In genomic region chr1:21292991-21293536, GRCh38 we compare ENCODE assay signal across 9 cellular contexts. TPM values are rescaled to one million over a fixed set of nuclear protein-coding genes. Genes with fewer than 3 reads are reported as not detected.
DNase-seq lines count a peak whose midpoint lies in the region; ATAC-seq and TF ChIP-seq lines count a peak whose summit lies in the region.
"Had no signal": no experiment of that assay in that cellular context is flagged by ENCODE, and none has a peak within 500 bp of the region (broad histone marks: within the 10 kb centered on the region; RNA-seq: fewer than 3 reads in every experiment).

No MANE protein-coding gene starts in this region.

- peak overlapping the region; percentile 88 for H3K4me3 Mint-ChIP-seq in activated CD4-positive, alpha-beta T cell treated with anti-CD3 and anti-CD28 coated beads, Interleukin-2, amount 10 ng/mL, durations not matched to agents 24 days and 14 days

- no peak overlapping the region for H2AFZ ChIP-seq in hepatocyte

- peaks cover 11% of the 10 kb centered on the region for H3K36me3 Mint-ChIP-seq in activated CD4-positive, alpha-beta T cell treated with anti-CD3 and anti-CD28 coated beads, Interleukin-2, amount 10 ng/mL, durations not matched to agents 24 days and 14 days (ENCODE audit: low read depth)

- H3K36me3 ChIP-seq in hepatocyte (replicated peaks; ENCODE audit: insufficient read depth, low read depth) = no peaks in the 10 kb centered on the region
- no peaks in the 10 kb centered on the region for H3K36me3 ChIP-seq in tibial artery

- TF ChIP-seq CTCF in hepatocyte (IDR thresholded peaks at IDR 0.05; ENCODE audit: poor library complexity) (no peak), tibial artery (IDR thresholded peaks at IDR 0.05) (no peak)

- peak overlapping the region; percentile 27 for H3K27ac ChIP-seq in hepatocyte
- H3K27ac ChIP-seq in tibial artery = peak overlapping the region in 1 of 2 donors; percentile 10
- H3K27ac ChIP-seq: HL-60 had no signal

- no peaks in the 10 kb centered on the region for H3K27me3 Mint-ChIP-seq in activated CD4-positive, alpha-beta T cell treated with anti-CD3 and anti-CD28 coated beads, Interleukin-2, amount 10 ng/mL, durations not matched to agents 24 days and 14 days

- H3K9me3 Mint-ChIP-seq in activated CD4-positive, alpha-beta T cell treated with anti-CD3 and anti-CD28 coated beads, Interleukin-2, amount 10 ng/mL, durations not matched to agents 24 days and 14 days = no peaks in the 10 kb centered on the region

- no peaks in the 10 kb centered on the region for H3K9me2 ChIP-seq in hepatocyte (replicated peaks; ENCODE audit: insufficient read depth)

- ATAC-seq in GM18517 (IDR thresholded peaks at IDR 0.05; ENCODE audit: unreplicated experiment) = peak; percentile 34
- ATAC-seq in HG02885 (IDR thresholded peaks at IDR 0.05; ENCODE audit: poor library complexity, unreplicated experiment) = peak; percentile 39

- peaks cover 72% of the 10 kb centered on the region for H3K4me1 Mint-ChIP-seq in activated CD4-positive, alpha-beta T cell treated with anti-CD3 and anti-CD28 coated beads, Interleukin-2, amount 10 ng/mL, durations not matched to agents 24 days and 14 days

- H3K27me3 ChIP-seq in hepatocyte (no peaks in the 10 kb centered on the region), tibial artery (no peaks in the 10 kb centered on the region)

- H3K79me2 ChIP-seq in hepatocyte = peaks cover 86% of the 10 kb centered on the region

- H3K4me3 ChIP-seq in hepatocyte (no peak overlapping the region), tibial artery (no peak overlapping the region)

- intact Hi-C loops in activated CD4-positive, alpha-beta T cell treated with anti-CD3 and anti-CD28 coated beads, Interleukin-2, amount 10 ng/mL, durations not matched to agents 24 days and 14 days (cut with micrococcal nuclease) = loop anchor here (2.0 to 10.0 kb wide), 5 partner anchors 34 to 732 kb away; partner anchors contain the start of genes HP1BP3, SH2D5 and USP48
- intact Hi-C loops in tibial artery (cut with DNase I; ENCODE audit: low total_unique reads) = no loop called here

- peaks cover 3% of the 10 kb centered on the region for H4K20me1 ChIP-seq in hepatocyte (ENCODE audit: insufficient read depth, poor library complexity, severe bottlenecking)

- 81% methylated on average over 9 of the region's 9 CpGs for WGBS in hepatocyte (ENCODE audit: low lambda C conversion rate, missing lambda C conversion rate)

- peaks cover 29% of the 10 kb centered on the region for H3K4me1 ChIP-seq in hepatocyte (ENCODE audit: insufficient read depth)
- H3K4me1 ChIP-seq in tibial artery = peaks cover 0 to 94% (median 68%) of the 10 kb centered on the region in 4 donors

- no peaks in the 10 kb centered on the region for H3K9me3 ChIP-seq in hepatocyte (ENCODE audit: low read depth)
- no peaks in the 10 kb centered on the region for H3K9me3 ChIP-seq in tibial artery

- DNase-seq in activated CD4-positive, alpha-beta T cell treated with anti-CD3 and anti-CD28 coated beads, Interleukin-2, amount 10 ng/mL, durations not matched to agents 24 days and 14 days = peak; percentile 85
- DNase-seq in hepatocyte (ENCODE audit: low spot score) (no peak), islet precursor cell (no peak), cortex of kidney (lab: John Stamatoyannopoulos, UW) (no peak), tibial artery (no peak)
- peak in 5 of 6 experiments; percentile 29 to 61 (median 49) for DNase-seq in stimulated activated naive CD4-positive, alpha-beta T cell (lab: John Stamatoyannopoulos, UW)

- H3K4me2 ChIP-seq in hepatocyte = peak overlapping the region; percentile 30

- peak overlapping the region; percentile 98 for H3K27ac Mint-ChIP-seq in activated CD4-positive, alpha-beta T cell treated with anti-CD3 and anti-CD28 coated beads, Interleukin-2, amount 10 ng/mL, durations not matched to agents 24 days and 14 days

RNA-seq across cellular contexts. Expression of gene ECE1, which starts 2.8 kb away (rescaled TPM):
- 133 and 134 TPM in 2 replicates for total RNA-seq in activated CD4-positive, alpha-beta T cell treated with anti-CD3 and anti-CD28 coated beads, Interleukin-2, amount 10 ng/mL, durations not matched to agents 24 days and 14 days
- total RNA-seq in hepatocyte = 35.1 and 60.8 TPM in 2 replicates
- polyA plus RNA-seq in hepatocyte = 84.4 and 90.6 TPM in 2 replicates

Comparison
In these comparisons a context has a peak if more than half of its experiments do, and no peak if none do; other contexts are left out.
1. DNase-seq: peak in activated CD4-positive, alpha-beta T cell treated with anti-CD3 and anti-CD28 coated beads, Interleukin-2, amount 10 ng/mL, durations not matched to agents 24 days and 14 days (single experiment) and stimulated activated naive CD4-positive, alpha-beta T cell (5 of 6); none in hepatocyte (single experiment), islet precursor cell (single experiment), cortex of kidney (single experiment) and tibial artery (0 of 2).